20 cellular contexts compared by ENCODE assay signal in genomic region chr1:7994827-7995226, GRCh38. TPM values are rescaled to one million over a fixed set of nuclear protein-coding genes. Genes with fewer than 3 reads are reported as not detected.
DNase-seq lines count a peak whose midpoint lies in the region; ATAC-seq, FAIRE-seq and TF ChIP-seq lines count a peak whose summit lies in the region.
"Had no signal": no experiment of that assay in that cellular context is flagged by ENCODE, and none has a peak within 500 bp of the region (broad histone marks: within the 10 kb centered on the region; RNA-seq: fewer than 3 reads in every experiment).

No MANE protein-coding gene starts in this region.

- SMC1A ChIA-PET in GM12878 (lab: Charles Lee; ENCODE audit: uncharacterized antibody, unreplicated experiment) = no interaction called here

- no peak for FAIRE-seq in GM12878 (lab: Jason Lieb, UNC)
- FAIRE-seq: D721Med had no signal

- no CpG with 5 or more reads among the region's 1 CpG for WGBS in IMR-90 (ENCODE audit: extremely low coverage in 2 of 2, insufficient read length in 1 of 2), 2 experiments
- 47% methylated on average over 1 of the region's 1 CpG for WGBS in GM12878 (ENCODE audit: insufficient coverage, insufficient replicate concordance, low lambda C conversion rate, missing lambda C conversion rate)
- WGBS in smooth muscle cell (ENCODE audit: low lambda C conversion rate) = 97% methylated on average over 1 of the region's 1 CpG

- TF ChIP-seq POLR2A in IMR-90 (IDR thresholded peaks at IDR 0.05; ENCODE audit: low read depth, low read length) (no peak), GM12878 (IDR thresholded peaks at IDR 0.05; ENCODE audit: low read depth, low read length) (no peak)

- RAD21 ChIA-PET in GM12878 (lab: Charles Lee; ENCODE audit: unreplicated experiment) = no interaction called here

- TF ChIP-seq CTCF in CD4-positive, alpha-beta T cell (IDR thresholded peaks at IDR 0.05) = peak; percentile 28
- TF ChIP-seq CTCF in IMR-90 (conservative IDR thresholded peaks at IDR 0.05; ENCODE audit: low read depth, low read length) (no peak), GM12878 (IDR thresholded peaks at IDR 0.05 in 2 of 3, conservative IDR thresholded peaks at IDR 0.05 in 1 of 3; ENCODE audit: control insufficient read depth in 2 of 3, extremely low read depth in 1 of 3, insufficient read depth in 1 of 3, low read depth in 3 of 3, low read length in 3 of 3) (no peak), smooth muscle cell (IDR thresholded peaks at IDR 0.05; ENCODE audit: borderline replicate concordance, insufficient read depth, poor library complexity, severe bottlenecking) (no peak), left ventricle myocardium inferior (IDR thresholded peaks at IDR 0.05; ENCODE audit: borderline replicate concordance) (no peak)

- ATAC-seq in CD4-positive, alpha-beta T cell (ENCODE audit: poor library complexity) = no peak
- no peak for ATAC-seq in IMR-90 (ENCODE audit: low read depth)
- no peak for ATAC-seq in GM12878
- no peak for ATAC-seq in HG03045 (IDR thresholded peaks at IDR 0.05; ENCODE audit: unreplicated experiment)
- ATAC-seq: Panc1 had no signal

- TF ChIP-seq EP300 in GM12878 (IDR thresholded peaks at IDR 0.05; ENCODE audit: borderline replicate concordance in 1 of 2, control insufficient read depth in 1 of 2, low read depth in 2 of 2, low read length in 2 of 2) = no peak

- H2BK20ac ChIP-seq in IMR-90 (ENCODE audit: low read depth, low read length) = peak overlapping the region; percentile 82

- in situ Hi-C loops in IMR-90 (cut with MboI; ENCODE audit: low sequenced_read_pairs) = loop anchor here (25.0 kb wide), 3 partner anchors 567 to 867 kb away; no protein-coding TSS in a partner anchor
- in situ Hi-C loops in GM12878 (cut with MboI) = no loop called here

- H3K79me2 ChIP-seq in GM12878 (ENCODE audit: control insufficient read depth, insufficient read depth, low read length) (no peaks in the 10 kb centered on the region), smooth muscle cell (ENCODE audit: low read depth) (no peaks in the 10 kb centered on the region)

- H3K9me1 ChIP-seq in IMR-90 (ENCODE audit: insufficient read depth, low read length) = peaks cover 4% of the 10 kb centered on the region

- H3K27me3 ChIP-seq in CD4-positive, alpha-beta T cell (ENCODE audit: control insufficient read depth, insufficient read depth, low read length) = no peaks in the 10 kb centered on the region
- no peaks in the 10 kb centered on the region for H3K27me3 ChIP-seq in IMR-90 (ENCODE audit: control insufficient read depth, insufficient read depth, low read length)
- no peaks in the 10 kb centered on the region for H3K27me3 ChIP-seq in GM12878 (replicated peaks in 1 of 2; ENCODE audit: control insufficient read depth in 2 of 2, insufficient read depth in 2 of 2, low read length in 1 of 2)
- no peaks in the 10 kb centered on the region for H3K27me3 ChIP-seq in smooth muscle cell (ENCODE audit: low read depth)
- no peaks in the 10 kb centered on the region for H3K27me3 ChIP-seq in left ventricle myocardium inferior (ENCODE audit: low read depth)

- POLR2A ChIA-PET in CD4-positive, alpha-beta T cell (lab: Charles Lee) = no interaction called here
- POLR2A ChIA-PET in IMR-90 (lab: Charles Lee; ENCODE audit: unreplicated experiment) (no interaction called here), GM12878 (lab: Charles Lee) (interaction anchor here (0.6 to 1.0 kb wide), 3 partner anchors 110 to 516 kb away, joined by 3 to 4 read pairs (median 3); no protein-coding TSS in a partner anchor)

- H3K79me1 ChIP-seq in IMR-90 (ENCODE audit: low read depth in 1 of 2, low read length in 2 of 2) = peaks cover 0 to 4% of the 10 kb centered on the region in 2 experiments; a peak in 1 of 4 replicates

- H3K36me3 ChIP-seq in IMR-90 (ENCODE audit: control insufficient read depth, insufficient read depth, low read length) (no peaks in the 10 kb centered on the region), GM12878 (ENCODE audit: control insufficient read depth in 2 of 2, insufficient read depth in 2 of 2, low read length in 1 of 2) (peaks cover 0 to under 1% of the 10 kb centered on the region in 2 experiments; a peak in 3 of 4 replicates), smooth muscle cell (ENCODE audit: low read depth) (no peaks in the 10 kb centered on the region), left ventricle myocardium inferior (no peaks in the 10 kb centered on the region)

- no peaks in the 10 kb centered on the region for H3F3A ChIP-seq in smooth muscle cell (ENCODE audit: low read depth)

- H3K14ac ChIP-seq in IMR-90 (replicated peaks; ENCODE audit: low read depth, low read length) = no peak overlapping the region

- no peaks in the 10 kb centered on the region for H3K4me1 Mint-ChIP-seq in CD4-positive, alpha-beta T cell (ENCODE audit: low read depth)
- peaks cover 0 to 5% of the 10 kb centered on the region in 2 donors for H3K4me1 Mint-ChIP-seq in immature natural killer cell

- H3K18ac ChIP-seq in IMR-90 (ENCODE audit: low read depth, low read length) = no peak overlapping the region

- H4K8ac ChIP-seq in IMR-90 (ENCODE audit: low read depth in 2 of 2, low read length in 2 of 2) = peak overlapping the region in 1 of 2 experiments; percentile 22; a peak in 1 of 4 replicates

- no peak for TF ChIP-seq RAD21 in IMR-90 (IDR thresholded peaks at IDR 0.05; ENCODE audit: low read length)
- no peak for TF ChIP-seq RAD21 in GM12878 (IDR thresholded peaks at IDR 0.05; ENCODE audit: insufficient read depth, low read depth, low read length)

- H3K36me3 Mint-ChIP-seq in CD4-positive, alpha-beta T cell (ENCODE audit: low read depth) = peaks cover 21% of the 10 kb centered on the region
- peaks cover 0 to 8% (median 6%) of the 10 kb centered on the region in 3 donors for H3K36me3 Mint-ChIP-seq in immature natural killer cell

- BruUV-seq in IMR-90 (replicated peaks; lab: Mats Ljungman, UMichigan) = no TSS peak
- no TSS peak for BruUV-seq in GM12878 (replicated peaks; lab: Mats Ljungman, UMichigan)

- H4K5ac ChIP-seq in IMR-90 (ENCODE audit: low read depth, low read length) = no peak overlapping the region

- H2BK120ac ChIP-seq in IMR-90 (ENCODE audit: low read depth, low read length) = peak overlapping the region; percentile 81

- H3K9me3 Mint-ChIP-seq in CD4-positive, alpha-beta T cell = no peaks in the 10 kb centered on the region
- peaks cover 0 to 6% (median 1%) of the 10 kb centered on the region in 6 donors for H3K9me3 Mint-ChIP-seq in immature natural killer cell

- H3K4ac ChIP-seq in IMR-90 (ENCODE audit: low read depth, low read length) = peak overlapping the region; percentile 49

- intact Hi-C loops in CD4-positive, alpha-beta T cell (cut with DNase I, micrococcal nuclease) = no loop called here
- intact Hi-C loops in IMR-90 (cut with micrococcal nuclease) = no loop called here
- intact Hi-C loops in GM12878 (cut with micrococcal nuclease; ENCODE audit: unreplicated experiment) = no loop called here
- intact Hi-C loops in left ventricle myocardium inferior (cut with micrococcal nuclease) = no loop called here

- DNase-seq in CD4-positive, alpha-beta T cell = no peak
- DNase-seq in IMR-90 (no peak), GM12878 (ENCODE audit: low read depth, low spot score) (no peak), smooth muscle cell (lab: John Stamatoyannopoulos, UW; ENCODE audit: unreplicated experiment) (no peak), left ventricle myocardium inferior (no peak), NCI-H2227 (lab: John Stamatoyannopoulos, UW; ENCODE audit: unreplicated experiment) (no peak), immature natural killer cell (no peak)
- DNase-seq: C1 segment of cervical spinal cord, DMS79, H9, NCI-H1092 treated with DMSO at 0.1 percent for 48 hours, NCI-H146, NCI-H2029 treated with DMSO at 0.1 percent for 48 hours, NCI-H2171 treated with DMSO at 0.1 percent for 48 hours, NCI-H446 treated with DMSO at 0.1 percent for 48 hours, SW 1271 had no signal

- no peak overlapping the region for H3K4me2 ChIP-seq in IMR-90 (ENCODE audit: low read depth, low read length)
- H3K4me2 ChIP-seq in GM12878 (ENCODE audit: control insufficient read depth, insufficient read depth) = 0 out of 2 replicates have a peak overlapping the region, but pooled peaks have one; percentile 48
- H3K4me2 ChIP-seq in smooth muscle cell = no peak overlapping the region

- H3K9ac ChIP-seq in IMR-90 (ENCODE audit: low read depth, low read length) = no peak overlapping the region
- H3K9ac ChIP-seq in GM12878 (ENCODE audit: control insufficient read depth, insufficient read depth, low read length) = no peak overlapping the region
- H3K9ac ChIP-seq in smooth muscle cell (ENCODE audit: low read depth) = no peak overlapping the region

- CTCF ChIA-PET in CD4-positive, alpha-beta T cell (lab: Charles Lee) = no interaction called here
- CTCF ChIA-PET in IMR-90 (lab: Yijun Ruan, JAX) (interaction anchor here (0.5 to 0.7 kb wide), 2 partner anchors 13 to 48 kb away, joined by 3 to 4 read pairs; no protein-coding TSS in a partner anchor), GM12878 (lab: Yijun Ruan, JAX) (interaction anchor here (1.0 to 2.1 kb wide), 2 partner anchors 11 to 21 kb away, joined by 3 to 11 read pairs; no protein-coding TSS in a partner anchor)

- no peaks in the 10 kb centered on the region for H3K9me3 ChIP-seq in CD4-positive, alpha-beta T cell (ENCODE audit: control insufficient read depth, low read length)
- H3K9me3 ChIP-seq in IMR-90 (ENCODE audit: control insufficient read depth, insufficient read depth, low read length) = no peaks in the 10 kb centered on the region
- H3K9me3 ChIP-seq in GM12878 (replicated peaks; ENCODE audit: control insufficient read depth, insufficient read depth, low read length) = peaks cover 5% of the 10 kb centered on the region; the same call in 2 of the 3 replicates
- no peaks in the 10 kb centered on the region for H3K9me3 ChIP-seq in smooth muscle cell (replicated peaks; ENCODE audit: low read depth)
- no peaks in the 10 kb centered on the region for H3K9me3 ChIP-seq in left ventricle myocardium inferior (replicated peaks)

- H3K56ac ChIP-seq in IMR-90 (ENCODE audit: extremely low read depth, insufficient read depth, low read length) = no peak overlapping the region

- H3K4me3 ChIP-seq in IMR-90 (ENCODE audit: insufficient read depth, low read depth, low read length) (no peak overlapping the region), GM12878 (no peak overlapping the region), smooth muscle cell (no peak overlapping the region), left ventricle myocardium inferior (no peak overlapping the region)

- no peak overlapping the region for H3K4me3 Mint-ChIP-seq in CD4-positive, alpha-beta T cell
- H3K4me3 Mint-ChIP-seq in immature natural killer cell = no peak overlapping the region
- H3K4me3 Mint-ChIP-seq: H9 had no signal

- H3K4me1 ChIP-seq in IMR-90 (ENCODE audit: control insufficient read depth, insufficient read depth, low read length) (peaks cover 8% of the 10 kb centered on the region), GM12878 (ENCODE audit: control insufficient read depth, insufficient read depth, low read length) (peaks cover 13% of the 10 kb centered on the region), smooth muscle cell (ENCODE audit: low read depth) (no peaks in the 10 kb centered on the region), left ventricle myocardium inferior (no peaks in the 10 kb centered on the region)

- H2BK15ac ChIP-seq in IMR-90 (ENCODE audit: low read depth, low read length) = peak overlapping the region; percentile 85; the same call in 1 of the 3 replicates

- H3K27me3 Mint-ChIP-seq in CD4-positive, alpha-beta T cell = no peaks in the 10 kb centered on the region
- peaks cover 8 to 16% (median 9%) of the 10 kb centered on the region in 3 donors for H3K27me3 Mint-ChIP-seq in immature natural killer cell (ENCODE audit: low read depth in 3 of 3)

- no peak overlapping the region for H3K27ac ChIP-seq in CD4-positive, alpha-beta T cell (ENCODE audit: low read depth, low read length)
- H3K27ac ChIP-seq in IMR-90 (ENCODE audit: insufficient read depth, low read length) = peak overlapping the region; percentile 6; the same call in 1 of the 2 replicates
- H3K27ac ChIP-seq in GM12878 (ENCODE audit: control insufficient read depth, insufficient read depth) = peak overlapping the region; percentile 87
- peak overlapping the region; percentile 35 for H3K27ac ChIP-seq in smooth muscle cell (ENCODE audit: low read depth)
- no peak overlapping the region for H3K27ac ChIP-seq in left ventricle myocardium inferior (replicated peaks)

- H4K20me1 ChIP-seq in IMR-90 (ENCODE audit: insufficient read depth, low read length) (no peaks in the 10 kb centered on the region), GM12878 (ENCODE audit: control insufficient read depth, insufficient read depth) (no peaks in the 10 kb centered on the region), smooth muscle cell (ENCODE audit: low read depth) (no peaks in the 10 kb centered on the region)

- H3K27ac Mint-ChIP-seq in CD4-positive, alpha-beta T cell = no peak overlapping the region
- no peak overlapping the region for H3K27ac Mint-ChIP-seq in immature natural killer cell
- H3K27ac Mint-ChIP-seq: H9 had no signal

- H2AK5ac ChIP-seq in IMR-90 (ENCODE audit: low read depth, low read length) = peak overlapping the region; percentile 14; the same call in 1 of the 2 replicates

- H4K91ac ChIP-seq in IMR-90 (ENCODE audit: insufficient read depth, low read depth, low read length) = peak overlapping the region; percentile 56

- H2AK9ac ChIP-seq in IMR-90 (replicated peaks; ENCODE audit: low read depth, low read length, poor library complexity) = no peak overlapping the region

- dilution Hi-C loops in IMR-90 (cut with HindIII; ENCODE audit: low sequenced_read_pairs, unreplicated experiment) = no loop called here

- no peak overlapping the region for H3K23ac ChIP-seq in IMR-90 (ENCODE audit: low read depth, low read length)

- H2BK5ac ChIP-seq in IMR-90 (ENCODE audit: low read depth, low read length, poor library complexity, severe bottlenecking) = no peak overlapping the region

- H2AFZ ChIP-seq in IMR-90 (replicated peaks; ENCODE audit: low read length, poor library complexity) = no peak overlapping the region
- no peak overlapping the region for H2AFZ ChIP-seq in GM12878 (ENCODE audit: control insufficient read depth, low read depth, low read length)
- no peak overlapping the region for H2AFZ ChIP-seq in smooth muscle cell (ENCODE audit: low read depth)

RNA-seq across cellular contexts. Expression of gene ERRFI1, which starts 31.3 kb away (rescaled TPM):
- 1 to 10 TPM; 3.6 TPM for total RNA-seq in CD4-positive, alpha-beta T cell
- total RNA-seq in IMR-90 (2012; rRNA removed) (101 and 106 TPM in 2 replicates), GM12878 (2014; rRNA removed) (3.8 and 4.4 TPM in 2 replicates), GM12878 (2014; rRNA removed; fragmentation: Illumina TruSeq; extraction: Trizol) (4.1 TPM in 2 replicates), GM12878 (2021) (4.6 and 6.5 TPM in 2 replicates), smooth muscle cell (172 and 184 TPM in 2 replicates), left ventricle myocardium inferior (10.8 TPM)
- polyA plus RNA-seq in IMR-90 (2012; rRNA removed) (102 and 145 TPM in 2 replicates), GM12878 (2011; rRNA removed) (0.73 and 0.90 TPM in 2 replicates), GM12878 (2014; fragmentation: Illumina TruSeq; extraction: Trizol) (5.9 and 6.9 TPM in 2 replicates), GM12878 (2014; fragmentation: Nextera tagmentation; extraction: Ambion mirVana) (1 to 10 TPM; 1.6 to 2.4 TPM), GM12878 (2014; rRNA removed) (3.2 and 4.0 TPM in 2 replicates), GM12878 (2016; fragmentation: Nextera tagmentation; extraction: Ambion mirVana) (1 to 10 TPM; 2.0 to 2.3 TPM), smooth muscle cell (81.6 and 90.9 TPM in 2 replicates), immature natural killer cell (1 to 10 TPM in 1 of 3 donors, under 1 TPM in 1, not detected in 1; 0.33 to 1.1 TPM)
- 66.7 and 88.3 TPM in 2 replicates for polyA plus RNA-seq in IMR-90 (2012; cell fraction: cytosol; rRNA removed)
- polyA plus RNA-seq in IMR-90 (2012; cell fraction: nucleus; rRNA removed; ENCODE audit: low replicate concordance) = 50.7 and 405 TPM in 2 replicates
- 0.71 and 0.98 TPM in 2 replicates for total RNA-seq in GM12878 (2013; cell fraction: nucleolus; rRNA removed)
- 2.0 TPM for polyA plus RNA-seq in GM12878 (2011; ENCODE audit: low read depth)
- 0.49 and 0.53 TPM in 2 replicates for polyA plus RNA-seq in GM12878 (2011; cell fraction: cytosol; rRNA removed)
- polyA plus RNA-seq in GM12878 (2011; cell fraction: nucleus; rRNA removed) = 0.67 and 0.69 TPM in 2 replicates
- polyA plus RNA-seq in GM12878 (2012) = 2.3 and 2.4 TPM in 2 replicates
- 0.59 and 0.62 TPM in 2 replicates for polyA minus RNA-seq in GM12878 (2011; rRNA and poly(A)+ RNA removed)
- polyA minus RNA-seq in GM12878 (2011; cell fraction: cytosol; rRNA and poly(A)+ RNA removed) = 0.80 and 0.94 TPM in 2 replicates
- polyA minus RNA-seq in GM12878 (2011; cell fraction: nucleus; rRNA and poly(A)+ RNA removed) = 0.48 TPM in 2 replicates

RNA-seq across cellular contexts. Expression of gene PARK7, which starts 33.3 kb away (rescaled TPM):
- 10 to 100 TPM; 57.7 to 62.4 TPM for total RNA-seq in CD4-positive, alpha-beta T cell
- total RNA-seq in IMR-90 (2012; rRNA removed) (207 and 384 TPM in 2 replicates), GM12878 (2014; rRNA removed) (267 and 294 TPM in 2 replicates), GM12878 (2014; rRNA removed; fragmentation: Illumina TruSeq; extraction: Trizol) (293 and 296 TPM in 2 replicates), GM12878 (2021) (405 and 406 TPM in 2 replicates), smooth muscle cell (177 and 179 TPM in 2 replicates), left ventricle myocardium inferior (329 TPM)
- polyA plus RNA-seq in IMR-90 (2012; rRNA removed) (348 and 357 TPM in 2 replicates), GM12878 (2011; rRNA removed) (523 and 619 TPM in 2 replicates), GM12878 (2014; fragmentation: Illumina TruSeq; extraction: Trizol) (391 and 465 TPM in 2 replicates), GM12878 (2014; fragmentation: Nextera tagmentation; extraction: Ambion mirVana) (1,000 to 10,000 TPM in 1 of 2 experiments, 100 to 1,000 TPM in 1; 948 to 1,056 TPM), GM12878 (2014; rRNA removed) (416 and 466 TPM in 2 replicates), GM12878 (2016; fragmentation: Nextera tagmentation; extraction: Ambion mirVana) (100 to 1,000 TPM; 717 to 720 TPM), smooth muscle cell (434 and 461 TPM in 2 replicates), immature natural killer cell (100 to 1,000 TPM; 400 to 579 (median 427) TPM)
- 108 and 179 TPM in 2 replicates for polyA plus RNA-seq in IMR-90 (2012; cell fraction: cytosol; rRNA removed)
- polyA plus RNA-seq in IMR-90 (2012; cell fraction: nucleus; rRNA removed; ENCODE audit: low replicate concordance) = 19.8 and 112 TPM in 2 replicates
- 40.2 and 45.4 TPM in 2 replicates for total RNA-seq in GM12878 (2013; cell fraction: nucleolus; rRNA removed)
- polyA plus RNA-seq in GM12878 (2011; ENCODE audit: low read depth) = 273 TPM
- polyA plus RNA-seq in GM12878 (2011; cell fraction: cytosol; rRNA removed) = 271 and 290 TPM in 2 replicates
- polyA plus RNA-seq in GM12878 (2011; cell fraction: nucleus; rRNA removed) = 199 and 211 TPM in 2 replicates
- 355 and 386 TPM in 2 replicates for polyA plus RNA-seq in GM12878 (2012)
- 130 and 135 TPM in 2 replicates for polyA minus RNA-seq in GM12878 (2011; rRNA and poly(A)+ RNA removed)
- 54.5 and 67.0 TPM in 2 replicates for polyA minus RNA-seq in GM12878 (2011; cell fraction: cytosol; rRNA and poly(A)+ RNA removed)
- 26.0 and 41.7 TPM in 2 replicates for polyA minus RNA-seq in GM12878 (2011; cell fraction: nucleus; rRNA and poly(A)+ RNA removed)

RNA-seq across cellular contexts. Expression of gene TNFRSF9, which starts 54.2 kb away (rescaled TPM):
- total RNA-seq in CD4-positive, alpha-beta T cell = under 1 TPM; 0.52 to 0.84 TPM
- total RNA-seq in IMR-90 (2012; rRNA removed) (0.56 and 0.72 TPM in 2 replicates), GM12878 (2014; rRNA removed) (4.0 and 4.4 TPM in 2 replicates), GM12878 (2014; rRNA removed; fragmentation: Illumina TruSeq; extraction: Trizol) (5.9 and 7.0 TPM in 2 replicates), GM12878 (2021) (5.6 and 7.6 TPM in 2 replicates), smooth muscle cell (0.09 TPM in 2 replicates), left ventricle myocardium inferior (not detected)
- polyA plus RNA-seq in IMR-90 (2012; rRNA removed) (0.43 and 0.56 TPM in 2 replicates), GM12878 (2011; rRNA removed) (24.7 and 25.6 TPM in 2 replicates), GM12878 (2014; fragmentation: Illumina TruSeq; extraction: Trizol) (5.4 and 5.7 TPM in 2 replicates), GM12878 (2014; fragmentation: Nextera tagmentation; extraction: Ambion mirVana) (1 to 10 TPM; 7.5 to 9.2 TPM), GM12878 (2014; rRNA removed) (4.0 and 5.9 TPM in 2 replicates), GM12878 (2016; fragmentation: Nextera tagmentation; extraction: Ambion mirVana) (1 to 10 TPM; 2.0 to 2.2 TPM), smooth muscle cell (0.45 and 0.59 TPM in 2 replicates), immature natural killer cell (10 to 100 TPM in 2 of 3 donors, 1 to 10 TPM in 1; 6.5 to 21.9 (median 10.9) TPM)
- 0.35 and 0.40 TPM in 2 replicates for polyA plus RNA-seq in IMR-90 (2012; cell fraction: cytosol; rRNA removed)
- polyA plus RNA-seq in IMR-90 (2012; cell fraction: nucleus; rRNA removed; ENCODE audit: low replicate concordance) = 0.09 and 0.31 TPM in 2 replicates
- total RNA-seq in GM12878 (2013; cell fraction: nucleolus; rRNA removed) = 22.8 and 24.3 TPM in 2 replicates
- polyA plus RNA-seq in GM12878 (2011; ENCODE audit: low read depth) = 0.33 TPM
- 17.5 and 21.8 TPM in 2 replicates for polyA plus RNA-seq in GM12878 (2011; cell fraction: cytosol; rRNA removed)
- 7.0 and 7.8 TPM in 2 replicates for polyA plus RNA-seq in GM12878 (2011; cell fraction: nucleus; rRNA removed)
- polyA plus RNA-seq in GM12878 (2012) = 1.1 and 1.2 TPM in 2 replicates
- 36.5 and 45.8 TPM in 2 replicates for polyA minus RNA-seq in GM12878 (2011; rRNA and poly(A)+ RNA removed)
- polyA minus RNA-seq in GM12878 (2011; cell fraction: cytosol; rRNA and poly(A)+ RNA removed) = 9.9 and 10.0 TPM in 2 replicates
- 4.0 and 6.0 TPM in 2 replicates for polyA minus RNA-seq in GM12878 (2011; cell fraction: nucleus; rRNA and poly(A)+ RNA removed)
- total RNA-seq: H9, SK-MEL-5 had no signal

Comparison
In these comparisons a context has a peak if more than half of its experiments do, and no peak if none do; other contexts are left out.
1. H3K27ac ChIP-seq: peak in IMR-90 (single experiment), GM12878 (single experiment) and smooth muscle cell (single experiment); none in CD4-positive, alpha-beta T cell (single experiment) and left ventricle myocardium inferior (single experiment).